8 cellular contexts compared by ENCODE assay signal in genomic region chr14:105248368-105249174, GRCh38. TPM values are rescaled to one million over a fixed set of nuclear protein-coding genes. Genes with fewer than 3 reads are reported as not detected.
A peak's percentile ranks its signal among the peaks of the same experiment; 100 is the strongest.
DNase-seq lines count a peak whose midpoint lies in the region; ATAC-seq and TF ChIP-seq lines count a peak whose summit lies in the region.

TSS of gene BTBD6 (plus strand) at chr14:105248533. CDS start at chr14:105248712, 179 bp downstream.

- H3K9me3 ChIP-seq in gastroesophageal sphincter: no peaks in the 10 kb centered on the region

- peak within 1 kb of the TSS; percentile 78 to 100 (median 95) for H3K27ac ChIP-seq in gastroesophageal sphincter

- 3% methylated on average over 7 of the region's 129 CpGs; no CpG with 5 or more reads in 1 of the 2 donors for WGBS in gastroesophageal sphincter (ENCODE audit: low coverage in 1 of 2), 2 donors

- H3K4me3 ChIP-seq in gastroesophageal sphincter: peak within 1 kb of the TSS; percentile 58 to 72

- ATAC-seq in GM21576 (IDR thresholded peaks at IDR 0.05; ENCODE audit: unreplicated experiment): peak; percentile 86
- peak; percentile 95 for ATAC-seq in gastroesophageal sphincter

- peaks cover 0 to 50% of the 10 kb centered on the region in 2 donors for H3K36me3 ChIP-seq in gastroesophageal sphincter

- TF ChIP-seq EP300 in Ishikawa (IDR thresholded peaks at IDR 0.05; ENCODE audit: borderline replicate concordance) (no peak), gastroesophageal sphincter (IDR thresholded peaks at IDR 0.05) (no peak)

- TF ChIP-seq RAD21 in Ishikawa (IDR thresholded peaks at IDR 0.05; ENCODE audit: low read depth): peak; percentile 2; the same call in 1 of the 2 replicates

- H3K4me1 ChIP-seq in gastroesophageal sphincter: peaks cover 0 to 34% (median 8%) of the 10 kb centered on the region in 3 donors

- TF ChIP-seq POLR2A in gastroesophageal sphincter (IDR thresholded peaks at IDR 0.05): peak; percentile 39 to 61

- H3K27me3 ChIP-seq in gastroesophageal sphincter: no peaks in the 10 kb centered on the region

- TF ChIP-seq CTCF in gastroesophageal sphincter (IDR thresholded peaks at IDR 0.05): peak in 1 of 4 experiments; percentile 21

- DNase-seq in DMS79 (lab: John Stamatoyannopoulos, UW) (peak; percentile 79), SIG-M5 (lab: John Stamatoyannopoulos, UW) (peak; percentile 19), non-pigmented ciliary epithelial cell (ENCODE audit: low read depth) (peak; percentile 14), superior temporal gyrus (ENCODE audit: extremely low spot score) (peak; percentile 71)
- DNase-seq in activated naive CD4-positive, alpha-beta T cell (lab: John Stamatoyannopoulos, UW): peak; percentile 60 to 86 (median 74)

TF ChIP-seq in Ishikawa, 13 proteins besides CTCF, POLR2A, EP300 and RAD21:
- no peak for TF ChIP-seq FOXM1 (IDR thresholded peaks at IDR 0.05; ENCODE audit: borderline replicate concordance, low read depth)
- peak; percentile 47; the same call in 1 of the 2 replicates for TF ChIP-seq ZBTB7A (IDR thresholded peaks at IDR 0.05; ENCODE audit: low read depth)
- no peak; the same call in 1 of the 2 replicates for TF ChIP-seq NFIC (IDR thresholded peaks at IDR 0.05)
- TF ChIP-seq EGR1 (IDR thresholded peaks at IDR 0.05): peak; percentile 32
- TF ChIP-seq YY1 (IDR thresholded peaks at IDR 0.05; ENCODE audit: low read depth): peak; percentile 75
- TF ChIP-seq CREB1 (IDR thresholded peaks at IDR 0.05; ENCODE audit: low read depth): peak; percentile 48; the same call in 1 of the 2 replicates
- TF ChIP-seq MAX (IDR thresholded peaks at IDR 0.05): peak; percentile 55; the same call in 1 of the 2 replicates

RNA-seq across cellular contexts. Expression of gene BTBD6, which starts in this region (rescaled TPM):
- total RNA-seq in gastroesophageal sphincter: 10 to 100 TPM; 50.9 to 80.7 (median 66.1) TPM

Comparison
In these comparisons a context has a peak if more than half of its experiments do, and no peak if none do; other contexts are left out.
1. Peak in every context shown above with its lines: DNase-seq, ATAC-seq, H3K4me3 ChIP-seq and H3K27ac ChIP-seq.
2. DNase-seq: peak in every context shown above with its lines; median percentile 79 in DMS79; 74 in activated naive CD4-positive, alpha-beta T cell; 71 in superior temporal gyrus; 19 in SIG-M5; 14 in non-pigmented ciliary epithelial cell.